Comparison of ENCODE assay signal across 10 cellular contexts in the genomic region with DNA sequence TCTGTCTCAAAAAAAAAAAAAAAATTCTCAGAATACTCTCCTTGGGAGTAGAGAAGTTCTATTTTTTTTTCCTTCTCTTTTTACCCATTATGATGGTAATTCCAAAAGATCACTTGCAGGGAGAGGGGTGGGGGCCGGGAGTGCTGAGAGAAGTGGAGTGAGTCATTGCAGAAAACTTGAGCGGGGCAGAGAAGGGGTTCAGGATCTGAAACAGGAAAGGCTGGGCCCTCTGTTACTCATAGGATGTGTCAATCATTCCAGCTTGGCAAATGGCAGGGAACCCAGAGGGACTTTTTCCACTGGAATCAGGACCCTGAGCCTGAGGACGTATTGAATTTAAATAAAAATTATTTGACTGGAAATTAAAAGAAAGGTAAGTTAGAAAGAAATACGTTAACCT.
DNase-seq lines count a peak whose midpoint lies in the region; ATAC-seq, FAIRE-seq and TF ChIP-seq lines count a peak whose summit lies in the region.
"Had no signal": no experiment of that assay in that cellular context is flagged by ENCODE, and none has a peak within 500 bp of the region (broad histone marks: within the 10 kb centered on the region; RNA-seq: fewer than 3 reads in every experiment).

No MANE protein-coding gene starts in this region.

- TF ChIP-seq RAD21 in A549 (conservative IDR thresholded peaks at IDR 0.05 in 1 of 2, IDR thresholded peaks at IDR 0.05 in 1 of 2) = no peak

- H3K9me3 ChIP-seq in A549 (no peaks in the 10 kb centered on the region), keratinocyte (ENCODE audit: control insufficient read depth, low read depth, low read length) (no peaks in the 10 kb centered on the region)
- H3K9me3 ChIP-seq: BLaER1, Peyer's patch had no signal

- H3K4me1 ChIP-seq in A549 (peaks cover 37% of the 10 kb centered on the region; the same call in 1 of the 3 replicates), keratinocyte (ENCODE audit: control insufficient read depth, extremely low read depth, insufficient read depth, low read length) (peaks cover 60% of the 10 kb centered on the region)

- TF ChIP-seq EP300 in A549 (IDR thresholded peaks at IDR 0.05) = no peak

- H3K27ac ChIP-seq in A549 = peak overlapping the region in 1 of 2 experiments; percentile 56; a peak in 1 of 6 replicates
- peak overlapping the region; percentile 90 for H3K27ac ChIP-seq in keratinocyte (ENCODE audit: control insufficient read depth, insufficient read depth, low read length)
- H3K27ac ChIP-seq: BLaER1 had no signal

- H3K79me2 ChIP-seq in keratinocyte (ENCODE audit: control insufficient read depth, insufficient read depth, low read length) = no peaks in the 10 kb centered on the region

- dilution Hi-C loops in keratinocyte (cut with MboI; ENCODE audit: extremely low pct_ligation_motif_present, low sequenced_read_pairs) = no loop called here

- TF ChIP-seq CTCF in A549 (IDR thresholded peaks at IDR 0.05) = no peak
- no peak for TF ChIP-seq CTCF in astrocyte of the cerebellum (IDR thresholded peaks at IDR 0.05; ENCODE audit: low read depth, low read length, missing control alignments)
- TF ChIP-seq CTCF in keratinocyte (optimal IDR thresholded peaks at IDR 0.05 in 1 of 3, IDR thresholded peaks at IDR 0.05 in 1 of 3, conservative IDR thresholded peaks at IDR 0.05 in 1 of 3; ENCODE audit: extremely low read depth in 1 of 3, insufficient read depth in 2 of 3, low read length in 3 of 3) = no peak

- 19% methylated on average over 4 of the region's 4 CpGs for WGBS in A549 (ENCODE audit: missing lambda C conversion rate)

- POLR2A ChIA-PET in A549 (lab: Yijun Ruan, JAX) = no interaction called here

- no peaks in the 10 kb centered on the region for H3K36me3 ChIP-seq in keratinocyte (ENCODE audit: control insufficient read depth in 2 of 2, extremely low read depth in 1 of 2, insufficient read depth in 2 of 2, low read length in 2 of 2)
- H3K36me3 ChIP-seq: BLaER1, Peyer's patch had no signal

- DNase-seq in A549 (ENCODE audit: low read depth in 1 of 2, low spot score in 1 of 2) (peak; percentile 26 to 42), HT-29 (ENCODE audit: low spot score) (peak; percentile 52), astrocyte of the cerebellum (ENCODE audit: low read depth) (peak; percentile 38), keratinocyte (ENCODE audit: low read depth, low spot score) (peak; percentile 67), SHP77 (lab: John Stamatoyannopoulos, UW) (no peak), putamen (ENCODE audit: low spot score) (no peak), hippocampal formation (lab: John Stamatoyannopoulos, UW) (no peak)
- no peak for DNase-seq in stimulated activated CD4-positive, alpha-beta T cell treated with anti-CD3 and anti-CD28 coated beads, Interleukin-4, amount 100 ng/mL, for 4 hours

- peaks cover 4% of the 10 kb centered on the region for H3K9me1 ChIP-seq in keratinocyte (ENCODE audit: control insufficient read depth, extremely low read depth, insufficient read depth, low read length)

- no peaks in the 10 kb centered on the region for H4K20me1 ChIP-seq in keratinocyte (ENCODE audit: control insufficient read depth, extremely low read depth, insufficient read depth, low read length)
- H4K20me1 ChIP-seq: BLaER1 had no signal

- peak overlapping the region; percentile 28 for H3K4me2 ChIP-seq in A549
- peak overlapping the region; percentile 80 for H3K4me2 ChIP-seq in keratinocyte (ENCODE audit: control insufficient read depth, extremely low read depth, insufficient read depth, low read depth, low read length)
- H3K4me2 ChIP-seq: BLaER1 had no signal

- in situ Hi-C loops in astrocyte of the cerebellum (cut with HindIII; ENCODE audit: low sequenced_read_pairs) = no loop called here

- H3K9ac ChIP-seq in keratinocyte (ENCODE audit: control insufficient read depth, extremely low read depth, insufficient read depth, low read length) = peak overlapping the region; percentile 59
- H3K9ac ChIP-seq: BLaER1 had no signal

- FAIRE-seq in A549 (lab: Jason Lieb, UNC) = no peak
- FAIRE-seq in keratinocyte (lab: Jason Lieb, UNC) = peak; percentile 86

- TF ChIP-seq POLR2A in A549 (IDR thresholded peaks at IDR 0.05; ENCODE audit: low read length) = no peak

- no peak overlapping the region for H3K4me3 ChIP-seq in A549
- H3K4me3 ChIP-seq in astrocyte of the cerebellum (ENCODE audit: low read depth, low read length) = no peak overlapping the region
- peak overlapping the region in 1 of 3 experiments; percentile 39 for H3K4me3 ChIP-seq in keratinocyte (ENCODE audit: control insufficient read depth in 2 of 3, extremely low read depth in 1 of 3, insufficient read depth in 2 of 3, low read depth in 1 of 3, low read length in 3 of 3)
- H3K4me3 ChIP-seq: BLaER1, Peyer's patch had no signal

- CTCF ChIA-PET in A549 (lab: Yijun Ruan, JAX) = interaction anchor here (0.6 to 1.2 kb wide), 3 partner anchors 10 to 1504 kb away, joined by 3 read pairs; no protein-coding TSS in a partner anchor

- H2AFZ ChIP-seq in keratinocyte (ENCODE audit: control insufficient read depth, low read length) = peak overlapping the region; percentile 13

- peak; percentile 60 to 79; a peak in 4 of 6 replicates for ATAC-seq in A549

- H3K27me3 ChIP-seq in keratinocyte (ENCODE audit: control insufficient read depth, extremely low read depth, insufficient read depth, low read length) = no peaks in the 10 kb centered on the region
- H3K27me3 ChIP-seq: BLaER1, Peyer's patch had no signal

TF ChIP-seq in A549, 52 proteins besides CTCF, POLR2A, EP300 and RAD21:
- TF ChIP-seq ZFP36 (IDR thresholded peaks at IDR 0.05; ENCODE audit: borderline replicate concordance, partially characterized antibody) (no peak), FOSL2 (IDR thresholded peaks at IDR 0.05) (no peak), FOSL2 (CRISPR knock-in tag; IDR thresholded peaks at IDR 0.05) (peak; percentile 12; the same call in 1 of the 2 replicates)

Comparison
In these comparisons a context has a peak if more than half of its experiments do, and no peak if none do; other contexts are left out.
1. DNase-seq: peak in A549 (2 of 2), HT-29 (single experiment), astrocyte of the cerebellum (single experiment) and keratinocyte (single experiment); none in SHP77 (0 of 2), stimulated activated CD4-positive, alpha-beta T cell treated with anti-CD3 and anti-CD28 coated beads, Interleukin-4, amount 100 ng/mL, for 4 hours (0 of 2), putamen (single experiment) and hippocampal formation (0 of 2).